16 cellular contexts compared by ENCODE assay signal in genomic region chr13:40611635-40612422, GRCh38. TPM values are rescaled to one million over a fixed set of nuclear protein-coding genes. Genes with fewer than 3 reads are reported as not detected.
DNase-seq lines count a peak whose midpoint lies in the region; ATAC-seq and TF ChIP-seq lines count a peak whose summit lies in the region.
"Had no signal": no experiment of that assay in that cellular context is flagged by ENCODE, and none has a peak within 500 bp of the region (broad histone marks: within the 10 kb centered on the region; RNA-seq: fewer than 3 reads in every experiment).

No MANE protein-coding gene starts in this region.

- H3K4me2 ChIP-seq in mesendoderm (ENCODE audit: low read length) = no peak overlapping the region
- H3K4me2 ChIP-seq: SK-N-SH had no signal

- H4K5ac ChIP-seq in mesendoderm (ENCODE audit: low read length) = no peak overlapping the region

- H3K18ac ChIP-seq in mesendoderm (ENCODE audit: low read length) = no peak overlapping the region

- H3K79me2 ChIP-seq in mesendoderm (ENCODE audit: control insufficient read depth, insufficient read depth, low read length) = peaks cover 74% of the 10 kb centered on the region

- H3K4me3 ChIP-seq in cardiac muscle cell (no peak overlapping the region), heart left ventricle (no peak overlapping the region), mesendoderm (ENCODE audit: low read length) (no peak overlapping the region), sigmoid colon (no peak overlapping the region)
- H3K4me3 ChIP-seq: dorsolateral prefrontal cortex, left lung, MG63, tibial nerve had no signal

- H2BK120ac ChIP-seq in mesendoderm (ENCODE audit: low read depth, low read length) = no peak overlapping the region

- DNase-seq in cardiac muscle cell (ENCODE audit: low read depth in 1 of 2, low spot score in 1 of 2) (peak in 1 of 2 donors; percentile 6), heart left ventricle (no peak), mesendoderm (peak; percentile 42), DMS 273 treated with DMSO at 0.1 percent for 48 hours (lab: John Stamatoyannopoulos, UW) (no peak), DMS79 (lab: John Stamatoyannopoulos, UW) (no peak), sigmoid colon (no peak)
- DNase-seq in activated naive CD4-positive, alpha-beta T cell treated with anti-CD3 and anti-CD28 coated beads, Interleukin-2, amount 50 U/mL, for 72 hours (ENCODE audit: low spot score in 2 of 2) = no peak
- DNase-seq: dorsolateral prefrontal cortex, left lung, MG63, NCI-H2029 treated with DMSO at 0.1 percent for 48 hours, NCI-H69, SK-N-SH had no signal

- H2BK15ac ChIP-seq in mesendoderm (replicated peaks; ENCODE audit: low read depth) = no peak overlapping the region

- H4K8ac ChIP-seq in mesendoderm (ENCODE audit: low read depth, low read length) = no peak overlapping the region

- peaks cover 17% of the 10 kb centered on the region for H3K79me1 ChIP-seq in mesendoderm (ENCODE audit: low read length)

- 93 to 94% (median 93%) methylated on average over 9 of the region's 9 CpGs for WGBS in heart left ventricle, 4 donors
- WGBS in mesendoderm (ENCODE audit: extremely low coverage, insufficient coverage, low lambda C conversion rate) = no CpG with 5 or more reads among the region's 9 CpGs
- 87 to 90% methylated on average over 9 of the region's 9 CpGs for WGBS in sigmoid colon, 2 donors

- peak overlapping the region; percentile 56 for H3K56ac ChIP-seq in mesendoderm (ENCODE audit: low read length)

- H3K36me3 Mint-ChIP-seq in activated naive CD4-positive, alpha-beta T cell treated with anti-CD3 and anti-CD28 coated beads, Interleukin-2, amount 50 U/mL, for 72 hours = peaks cover 0 to 25% of the 10 kb centered on the region in 2 donors

- intact Hi-C loops in heart left ventricle (cut with DNase I) (no loop called here), sigmoid colon (cut with DNase I) (no loop called here)

- TF ChIP-seq CTCF in cardiac muscle cell (IDR thresholded peaks at IDR 0.05; ENCODE audit: low read depth, low read length) (no peak), heart left ventricle (IDR thresholded peaks at IDR 0.05) (no peak), sigmoid colon (IDR thresholded peaks at IDR 0.05) (no peak)

- H2AK5ac ChIP-seq in mesendoderm (ENCODE audit: low read length) = no peak overlapping the region

- H3K23ac ChIP-seq in mesendoderm (ENCODE audit: low read length) = no peak overlapping the region

- no peak for TF ChIP-seq EP300 in sigmoid colon (IDR thresholded peaks at IDR 0.05)

- H3K36me3 ChIP-seq in cardiac muscle cell = no peaks in the 10 kb centered on the region
- H3K36me3 ChIP-seq in heart left ventricle = no peaks in the 10 kb centered on the region
- no peaks in the 10 kb centered on the region for H3K36me3 ChIP-seq in mesendoderm (ENCODE audit: control insufficient read depth, insufficient read depth, low read length)
- H3K36me3 ChIP-seq in sigmoid colon = no peaks in the 10 kb centered on the region
- H3K36me3 ChIP-seq: left lung, MG63 had no signal

- H3K27ac ChIP-seq in cardiac muscle cell (peak overlapping the region; percentile 58), heart left ventricle (peak overlapping the region in 1 of 12 donors; percentile 81), mesendoderm (ENCODE audit: low read depth, low read length) (no peak overlapping the region), sigmoid colon (peak overlapping the region in 2 of 4 donors; percentile 12 to 46)
- H3K27ac ChIP-seq: left lung had no signal

- H3K9me3 ChIP-seq in cardiac muscle cell (ENCODE audit: low read depth) (no peaks in the 10 kb centered on the region), heart left ventricle (no peaks in the 10 kb centered on the region), sigmoid colon (no peaks in the 10 kb centered on the region)
- H3K9me3 ChIP-seq: left lung, MG63, SK-N-SH, tibial nerve had no signal

- H2BK5ac ChIP-seq in mesendoderm (ENCODE audit: low read length) = no peak overlapping the region

- peak overlapping the region; percentile 89 to 97 for H3K27ac Mint-ChIP-seq in activated naive CD4-positive, alpha-beta T cell treated with anti-CD3 and anti-CD28 coated beads, Interleukin-2, amount 50 U/mL, for 72 hours
- H3K27ac Mint-ChIP-seq: nephron had no signal

- H3K27me3 ChIP-seq in cardiac muscle cell (no peaks in the 10 kb centered on the region), heart left ventricle (no peaks in the 10 kb centered on the region), mesendoderm (ENCODE audit: insufficient read depth, low read length, poor library complexity) (no peaks in the 10 kb centered on the region), sigmoid colon (no peaks in the 10 kb centered on the region)
- H3K27me3 ChIP-seq: dorsolateral prefrontal cortex, left lung, MG63, tibial nerve had no signal

- H3K4me1 ChIP-seq in cardiac muscle cell (ENCODE audit: low read depth) (peaks cover 35% of the 10 kb centered on the region), heart left ventricle (peaks cover 6 to 80% (median 54%) of the 10 kb centered on the region in 12 donors), mesendoderm (ENCODE audit: control insufficient read depth, low read depth, low read length) (peaks cover 6% of the 10 kb centered on the region), sigmoid colon (peaks cover 0 to 69% (median 58%) of the 10 kb centered on the region in 4 donors)

- no peaks in the 10 kb centered on the region for H3K9me3 Mint-ChIP-seq in activated naive CD4-positive, alpha-beta T cell treated with anti-CD3 and anti-CD28 coated beads, Interleukin-2, amount 50 U/mL, for 72 hours
- H3K9me3 Mint-ChIP-seq: nephron had no signal

- TF ChIP-seq POLR2A in heart left ventricle (IDR thresholded peaks at IDR 0.05) (no peak), sigmoid colon (IDR thresholded peaks at IDR 0.05) (no peak)

- no peak overlapping the region for H3K9ac ChIP-seq in mesendoderm (ENCODE audit: low read length)
- H3K9ac ChIP-seq: SK-N-SH had no signal

- no peak overlapping the region for H3K4ac ChIP-seq in mesendoderm (ENCODE audit: low read depth, low read length)

- ATAC-seq in heart left ventricle (no peak), HG02678 (IDR thresholded peaks at IDR 0.05; ENCODE audit: unreplicated experiment) (no peak)
- ATAC-seq in activated naive CD4-positive, alpha-beta T cell treated with anti-CD3 and anti-CD28 coated beads, Interleukin-2, amount 50 U/mL, for 72 hours = no peak
- ATAC-seq: left lung had no signal

RNA-seq across cellular contexts. Expression of gene FOXO1, which starts 54.6 kb away (rescaled TPM):
- total RNA-seq in cardiac muscle cell = 6.8 and 10.5 TPM in 2 replicates
- 14.0 and 24.9 TPM in 2 replicates for polyA plus RNA-seq in cardiac muscle cell
- 10 to 100 TPM in 8 of 9 donors, 1 to 10 TPM in 1; 9.8 to 26.8 (median 18.5) TPM for total RNA-seq in heart left ventricle
- 10 to 100 TPM in 1 of 2 donors, 1 to 10 TPM in 1; 2.6 to 11.1 TPM for polyA plus RNA-seq in heart left ventricle
- total RNA-seq in activated naive CD4-positive, alpha-beta T cell treated with anti-CD3 and anti-CD28 coated beads, Interleukin-2, amount 50 U/mL, for 72 hours = 10 to 100 TPM; 40.4 to 57.8 TPM
- polyA plus RNA-seq in mesendoderm (2013, experiment 1 of 2) = 12.8 TPM
- polyA plus RNA-seq in mesendoderm (2013, experiment 2 of 2) = 13.3 TPM
- 10 to 100 TPM; 30.9 to 36.8 (median 33.7) TPM for total RNA-seq in sigmoid colon
- 10 to 100 TPM in 2 of 3 donors, 1 to 10 TPM in 1; 9.0 to 14.7 (median 10.6) TPM for polyA plus RNA-seq in sigmoid colon
